In the genomic region with DNA sequence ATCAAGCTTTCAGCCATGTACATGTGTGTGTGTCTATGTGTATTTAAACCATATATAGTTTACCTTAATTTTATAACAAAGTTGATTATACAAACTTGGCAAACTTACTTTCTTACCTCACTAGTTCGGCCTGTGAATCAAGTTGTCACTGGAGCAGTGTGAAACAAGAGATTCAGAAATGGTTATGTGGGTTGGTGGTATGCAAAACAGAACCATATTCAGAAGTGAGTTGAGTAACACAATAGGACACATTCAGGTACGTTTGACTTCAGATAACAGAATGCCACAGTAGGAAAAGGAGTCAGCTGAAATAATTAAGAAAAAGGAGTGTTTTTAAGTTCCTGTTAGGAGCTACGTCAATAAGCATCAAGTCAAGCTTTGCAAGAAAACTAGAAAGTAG, we compare ENCODE assay signal across 19 cellular contexts. TPM values are rescaled to one million over a fixed set of nuclear protein-coding genes. Genes with fewer than 3 reads are reported as not detected.
DNase-seq lines count a peak whose midpoint lies in the region; ATAC-seq lines count a peak whose summit lies in the region.
"Had no signal": no experiment of that assay in that cellular context is flagged by ENCODE, and none has a peak within 500 bp of the region (broad histone marks: within the 10 kb centered on the region; RNA-seq: fewer than 3 reads in every experiment).

No MANE protein-coding gene starts in this region.

- H3K9me3 ChIP-seq in T-helper 17 cell (ENCODE audit: control insufficient read depth, low read length, poor library complexity, severe bottlenecking) = no peaks in the 10 kb centered on the region
- H3K9me3 ChIP-seq: left ventricle myocardium inferior, vagina had no signal

- intact Hi-C loops in activated naive CD4-positive, alpha-beta T cell treated with anti-CD3 and anti-CD28 coated beads for 36 hours (cut with micrococcal nuclease) = loop anchor here (2.0 kb wide), 1 partner anchor 19 kb away; no protein-coding TSS in a partner anchor
- intact Hi-C loops in sciatic nerve (cut with DNase I) = no loop called here
- intact Hi-C loops in posterior cingulate gyrus (cut with DNase I) = no loop called here

- H3K27me3 Mint-ChIP-seq in activated naive CD4-positive, alpha-beta T cell treated with anti-CD3 and anti-CD28 coated beads for 36 hours (ENCODE audit: low read depth) = no peaks in the 10 kb centered on the region
- no peaks in the 10 kb centered on the region for H3K27me3 Mint-ChIP-seq in T-helper 17 cell
- no peaks in the 10 kb centered on the region for H3K27me3 Mint-ChIP-seq in stimulated activated naive B cell treated with anti-CD40 and anti-IgM and Interleukin-4, amounts not matched to agents 10 μg/mL and 1 μg/mL and 100 μg/mL, for 72 hours
- H3K27me3 Mint-ChIP-seq: CD4-positive, CD25-positive, alpha-beta regulatory T cell had no signal

- CTCF ChIA-PET in activated naive CD4-positive, alpha-beta T cell treated with anti-CD3 and anti-CD28 coated beads for 36 hours (lab: Charles Lee) = interaction anchor here (1.1 kb wide), 1 partner anchor 12 kb away, joined by 3 read pairs; no protein-coding TSS in a partner anchor

- peaks cover 10% of the 10 kb centered on the region for H3K4me1 Mint-ChIP-seq in activated naive CD4-positive, alpha-beta T cell treated with anti-CD3 and anti-CD28 coated beads for 36 hours (ENCODE audit: low read depth)
- H3K4me1 Mint-ChIP-seq in T-helper 17 cell = peaks cover 13% of the 10 kb centered on the region
- H3K4me1 Mint-ChIP-seq in stimulated activated naive B cell treated with anti-CD40 and anti-IgM and Interleukin-4, amounts not matched to agents 10 μg/mL and 1 μg/mL and 100 μg/mL, for 72 hours = peaks cover 2 to 12% of the 10 kb centered on the region in 2 donors

- H3K27ac Mint-ChIP-seq in activated naive CD4-positive, alpha-beta T cell treated with anti-CD3 and anti-CD28 coated beads for 36 hours = peak overlapping the region; percentile 3
- H3K27ac Mint-ChIP-seq in T-helper 17 cell = peak overlapping the region; percentile 21
- H3K27ac Mint-ChIP-seq in stimulated activated naive B cell treated with anti-CD40 and anti-IgM and Interleukin-4, amounts not matched to agents 10 μg/mL and 1 μg/mL and 100 μg/mL, for 72 hours = peak overlapping the region; percentile 2

- ATAC-seq in HG02588 (IDR thresholded peaks at IDR 0.05; ENCODE audit: unreplicated experiment) = peak; percentile 58
- no peak for ATAC-seq in T-helper 17 cell
- no peak for ATAC-seq in stimulated activated naive B cell treated with anti-CD40 and anti-IgM and Interleukin-4, amounts not matched to agents 10 μg/mL and 1 μg/mL and 100 μg/mL, for 72 hours (replicated peaks)
- ATAC-seq in sciatic nerve = no peak
- ATAC-seq: SK-N-SH treated with all-trans-retinoic acid at 6 μM for 48 hours had no signal

- peaks cover 29% of the 10 kb centered on the region for H3K36me3 Mint-ChIP-seq in activated naive CD4-positive, alpha-beta T cell treated with anti-CD3 and anti-CD28 coated beads for 36 hours (ENCODE audit: low read depth)
- peaks cover 6% of the 10 kb centered on the region for H3K36me3 Mint-ChIP-seq in T-helper 17 cell (ENCODE audit: low read depth)
- H3K36me3 Mint-ChIP-seq in stimulated activated naive B cell treated with anti-CD40 and anti-IgM and Interleukin-4, amounts not matched to agents 10 μg/mL and 1 μg/mL and 100 μg/mL, for 72 hours = peaks cover 21 to 41% of the 10 kb centered on the region in 2 donors

- DNase-seq in activated naive CD4-positive, alpha-beta T cell treated with anti-CD3 and anti-CD28 coated beads for 36 hours = no peak
- DNase-seq in activated naive CD4-positive, alpha-beta T cell treated with Interleukin-2 at 50 U/mL for 16 hours = no peak
- DNase-seq in T-helper 17 cell (no peak), sciatic nerve (ENCODE audit: low spot score) (no peak), posterior cingulate gyrus (no peak)
- DNase-seq in stimulated activated naive B cell treated with anti-CD40 and anti-IgM and Interleukin-4, amounts not matched to agents 10 μg/mL and 1 μg/mL and 100 μg/mL, for 72 hours = no peak
- no peak for DNase-seq in activated CD4-positive, CD25-positive, alpha-beta regulatory T cell (lab: John Stamatoyannopoulos, UW)
- DNase-seq: ACHN; activated CD4-positive, alpha-beta T cell treated with anti-CD3 and anti-CD28 coated beads, Interleukin-2, amount 50 U/mL, for 4 hours; activated gamma-delta T cell; brain microvascular endothelial cell; CD4-positive, CD25-positive, alpha-beta regulatory T cell; dermis blood vessel endothelial cell; DND-41; left ventricle myocardium inferior; NCI-H2081 treated with DMSO at 0.1 percent for 48 hours had no signal

- H3K9me3 Mint-ChIP-seq in activated naive CD4-positive, alpha-beta T cell treated with anti-CD3 and anti-CD28 coated beads for 36 hours = no peaks in the 10 kb centered on the region
- H3K9me3 Mint-ChIP-seq in stimulated activated naive B cell treated with anti-CD40 and anti-IgM and Interleukin-4, amounts not matched to agents 10 μg/mL and 1 μg/mL and 100 μg/mL, for 72 hours = no peaks in the 10 kb centered on the region
- H3K9me3 Mint-ChIP-seq: CD4-positive, CD25-positive, alpha-beta regulatory T cell had no signal

- no peak overlapping the region for H3K4me3 Mint-ChIP-seq in activated naive CD4-positive, alpha-beta T cell treated with anti-CD3 and anti-CD28 coated beads for 36 hours
- H3K4me3 Mint-ChIP-seq in T-helper 17 cell = peak overlapping the region; percentile 43
- no peak overlapping the region for H3K4me3 Mint-ChIP-seq in stimulated activated naive B cell treated with anti-CD40 and anti-IgM and Interleukin-4, amounts not matched to agents 10 μg/mL and 1 μg/mL and 100 μg/mL, for 72 hours
- H3K4me3 Mint-ChIP-seq: CD4-positive, CD25-positive, alpha-beta regulatory T cell had no signal

RNA-seq across cellular contexts. Expression of gene XPA, which starts 21.5 kb away (rescaled TPM):
- total RNA-seq in activated naive CD4-positive, alpha-beta T cell treated with anti-CD3 and anti-CD28 coated beads for 36 hours = 1 to 10 TPM; 5.8 to 6.0 TPM
- total RNA-seq in T-helper 17 cell (10 to 100 TPM; 16.6 to 23.4 TPM), sciatic nerve (21.0 TPM)

RNA-seq across cellular contexts. Expression of gene NCBP1, which starts 42.0 kb away (rescaled TPM):
- 10 to 100 TPM; 32.4 to 33.9 TPM for total RNA-seq in activated naive CD4-positive, alpha-beta T cell treated with anti-CD3 and anti-CD28 coated beads for 36 hours
- total RNA-seq in T-helper 17 cell (10 to 100 TPM; 31.6 to 37.2 TPM), sciatic nerve (24.7 TPM)

RNA-seq across cellular contexts. Expression of gene TSTD2, which starts 42.5 kb away (rescaled TPM):
- 10 to 100 TPM; 11.1 to 12.4 TPM for total RNA-seq in activated naive CD4-positive, alpha-beta T cell treated with anti-CD3 and anti-CD28 coated beads for 36 hours
- total RNA-seq in T-helper 17 cell (10 to 100 TPM; 15.5 to 26.7 TPM), sciatic nerve (29.4 TPM)
